ENCODE assay signal across 8 cellular contexts in genomic region chr4:159077702-159078495, GRCh38. TPM values are rescaled to one million over a fixed set of nuclear protein-coding genes. Genes with fewer than 3 reads are reported as not detected.
DNase-seq lines count a peak whose midpoint lies in the region; ATAC-seq and FAIRE-seq lines count a peak whose summit lies in the region.

No MANE protein-coding gene starts in this region.

- DNase-seq in NCI-H146 (lab: John Stamatoyannopoulos, UW): peak; percentile 4
- DNase-seq in NCI-H146 treated with DMSO at 0.1 percent for 48 hours (lab: John Stamatoyannopoulos, UW; ENCODE audit: unreplicated experiment): no peak
- DNase-seq in NCI-H510A treated with DMSO at 0.1 percent for 48 hours (lab: John Stamatoyannopoulos, UW): peak; percentile 71
- DNase-seq in GF-D8 (lab: John Stamatoyannopoulos, UW): no peak
- DNase-seq in frontal cortex (ENCODE audit: low spot score in 2 of 2): no peak
- no peak for DNase-seq in stimulated activated naive CD4-positive, alpha-beta T cell treated with Interleukin-2 at 50 U/mL for 16 hours (lab: John Stamatoyannopoulos, UW)

- ATAC-seq in HG02798 (IDR thresholded peaks at IDR 0.05; ENCODE audit: poor library complexity, unreplicated experiment): peak; percentile 96

- FAIRE-seq in islet of Langerhans (lab: Jason Lieb, UNC): peak; percentile 92
- FAIRE-seq in frontal cortex (lab: Jason Lieb, UNC): no peak

RNA-seq across cellular contexts. Expression of gene RAPGEF2, which starts 25.0 kb away (rescaled TPM):
- 174 TPM for total RNA-seq in frontal cortex

Comparison
In these comparisons a context has a peak if more than half of its experiments do, and no peak if none do; other contexts are left out.
1. DNase-seq: peak in NCI-H146 (single experiment) and NCI-H510A treated with DMSO at 0.1 percent for 48 hours (single experiment); none in NCI-H146 treated with DMSO at 0.1 percent for 48 hours (single experiment), GF-D8 (single experiment), frontal cortex (0 of 2) and stimulated activated naive CD4-positive, alpha-beta T cell treated with Interleukin-2 at 50 U/mL for 16 hours (single experiment).